ENCODE assay signal across 34 cellular contexts in genomic region chr19:18982669-18983068, GRCh38.
"Had no signal": no experiment of that assay in that cellular context is flagged by ENCODE, and none has a peak within 500 bp of the region (broad histone marks: within the 10 kb centered on the region; RNA-seq: fewer than 3 reads in every experiment).

No MANE protein-coding gene starts in this region.

- DNase-seq: Karpas-422, Kasumi-1, MG63, MM.1S, MV-4-11, NCI-H1048, NCI-H1092, NCI-H1092 treated with DMSO at 0.1 percent for 48 hours, NCI-H1105, NCI-H1105 treated with DMSO at 0.1 percent for 48 hours, NCI-H1417, NCI-H1417 treated with DMSO at 0.1 percent for 48 hours, NCI-H1436, NCI-H1436 treated with DMSO at 0.1 percent for 48 hours, NCI-H146, NCI-H1694, NCI-H1694 treated with DMSO at 0.1 percent for 48 hours, NCI-H187, NCI-H187 treated with DMSO at 0.1 percent for 48 hours, NCI-H1930, NCI-H2029, NCI-H2029 treated with DMSO at 0.1 percent for 48 hours, NCI-H2081, NCI-H2081 treated with DMSO at 0.1 percent for 48 hours, NCI-H2107, NCI-H2171, NCI-H2171 treated with DMSO at 0.1 percent for 48 hours, NCI-H2227 treated with DMSO at 0.1 percent for 48 hours, NCI-H226, NCI-H345, NCI-H446, NCI-H446 treated with DMSO at 0.1 percent for 48 hours, NCI-H510A, NCI-H510A treated with DMSO at 0.1 percent for 48 hours had no signal

- H3K4me3 ChIP-seq: MG63 had no signal

- H3K36me3 ChIP-seq: MG63 had no signal
